In genomic region chr2:189673661-189674373, GRCh38 we compare ENCODE assay signal across 8 cellular contexts. TPM values are rescaled to one million over a fixed set of nuclear protein-coding genes. Genes with fewer than 3 reads are reported as not detected.
DNase-seq lines count a peak whose midpoint lies in the region; ATAC-seq and TF ChIP-seq lines count a peak whose summit lies in the region.

No MANE protein-coding gene starts in this region.

- H3K9me3 ChIP-seq in T-helper 17 cell (ENCODE audit: control insufficient read depth, low read length, poor library complexity, severe bottlenecking) (no peaks in the 10 kb centered on the region), gastrocnemius medialis (no peaks in the 10 kb centered on the region)

- peaks cover 38% of the 10 kb centered on the region for H3K36me3 Mint-ChIP-seq in T-helper 1 cell treated with Interleukin-12 subunit alpha and Interleukin-12 subunit beta and Interleukin-4 antibody, amounts not matched to agents 30 μg/mL and 1 μg/mL, for 36 hours (ENCODE audit: low read depth)
- peaks cover 7% of the 10 kb centered on the region for H3K36me3 Mint-ChIP-seq in T-helper 17 cell (ENCODE audit: low read depth)

- no peak for ATAC-seq in T-helper 17 cell
- peak; percentile 71 to 73 for ATAC-seq in gastrocnemius medialis
- no peak for ATAC-seq in GM21576 (IDR thresholded peaks at IDR 0.05; ENCODE audit: unreplicated experiment)
- ATAC-seq in HG03378 (IDR thresholded peaks at IDR 0.05; ENCODE audit: unreplicated experiment) = no peak

- peak overlapping the region; percentile 91 to 97 (median 94) for H3K27ac ChIP-seq in gastrocnemius medialis

- TF ChIP-seq POLR2A in gastrocnemius medialis (IDR thresholded peaks at IDR 0.05) = no peak

- peak overlapping the region; percentile 62 for H3K4me3 Mint-ChIP-seq in T-helper 1 cell treated with Interleukin-12 subunit alpha and Interleukin-12 subunit beta and Interleukin-4 antibody, amounts not matched to agents 30 μg/mL and 1 μg/mL, for 36 hours
- peak overlapping the region; percentile 93 for H3K4me3 Mint-ChIP-seq in T-helper 17 cell

- intact Hi-C loops in gastrocnemius medialis (cut with DNase I; ENCODE audit: low total_unique reads) = loop anchor here (1.0 kb wide), 2 partner anchors 13 to 24 kb away; partner anchors contain the start of gene ASNSD1

- peaks cover 13% of the 10 kb centered on the region for H3K9me3 Mint-ChIP-seq in T-helper 1 cell treated with Interleukin-12 subunit alpha and Interleukin-12 subunit beta and Interleukin-4 antibody, amounts not matched to agents 30 μg/mL and 1 μg/mL, for 36 hours

- peaks cover 24% of the 10 kb centered on the region for H3K4me1 Mint-ChIP-seq in T-helper 1 cell treated with Interleukin-12 subunit alpha and Interleukin-12 subunit beta and Interleukin-4 antibody, amounts not matched to agents 30 μg/mL and 1 μg/mL, for 36 hours (ENCODE audit: low read depth)
- peaks cover 26% of the 10 kb centered on the region for H3K4me1 Mint-ChIP-seq in T-helper 17 cell

- peak overlapping the region; percentile 63 to 83 (median 72) for H3K4me3 ChIP-seq in gastrocnemius medialis

- H3K27me3 ChIP-seq in gastrocnemius medialis = no peaks in the 10 kb centered on the region

- DNase-seq in T-helper 1 cell = no peak
- no peak for DNase-seq in T-helper 17 cell
- DNase-seq in foreskin melanocyte = peak; percentile 30
- DNase-seq in gastrocnemius medialis = no peak
- no peak for DNase-seq in GM13976 (ENCODE audit: low spot score)

- no peak for TF ChIP-seq CTCF in gastrocnemius medialis (IDR thresholded peaks at IDR 0.05 in 4 of 5, conservative IDR thresholded peaks at IDR 0.05 in 1 of 5)
- TF ChIP-seq CTCF in GM13976 (IDR thresholded peaks at IDR 0.05; ENCODE audit: borderline replicate concordance, control extremely low read depth, extremely low read depth, insufficient read depth, missing control alignments) = no peak

- H3K27me3 Mint-ChIP-seq in T-helper 1 cell treated with Interleukin-12 subunit alpha and Interleukin-12 subunit beta and Interleukin-4 antibody, amounts not matched to agents 30 μg/mL and 1 μg/mL, for 36 hours (ENCODE audit: low read depth) = no peaks in the 10 kb centered on the region
- H3K27me3 Mint-ChIP-seq in T-helper 17 cell = no peaks in the 10 kb centered on the region

- peak overlapping the region; percentile 55 for H3K27ac Mint-ChIP-seq in T-helper 1 cell treated with Interleukin-12 subunit alpha and Interleukin-12 subunit beta and Interleukin-4 antibody, amounts not matched to agents 30 μg/mL and 1 μg/mL, for 36 hours
- H3K27ac Mint-ChIP-seq in T-helper 17 cell = peak overlapping the region; percentile 97

- peaks cover 9 to 20% of the 10 kb centered on the region in 2 donors for H3K4me1 ChIP-seq in gastrocnemius medialis

- peaks cover 0 to 37% of the 10 kb centered on the region in 2 donors for H3K36me3 ChIP-seq in gastrocnemius medialis

- in situ Hi-C loops in gastrocnemius medialis (cut with MboI; ENCODE audit: low sequenced_read_pairs in 4 of 4) = loop anchor here in 1 of 4 donors (10.0 kb wide), 1 partner anchor 111 kb away; the partner anchor contains the start of genes ORMDL1 and PMS1
- in situ Hi-C loops in GM13976 (cut with MboI; ENCODE audit: low sequenced_read_pairs, unreplicated experiment) = loop anchor here (25.0 kb wide), 1 partner anchor 388 kb away; the partner anchor contains the start of gene MSTN

RNA-seq across cellular contexts. Expression of gene ANKAR, which starts 0.7 kb away (rescaled TPM):
- 10 to 100 TPM in 1 of 2 donors, 1 to 10 TPM in 1; 8.0 to 10.0 TPM for total RNA-seq in T-helper 17 cell
- total RNA-seq in gastrocnemius medialis = 10 to 100 TPM in 1 of 4 donors, 1 to 10 TPM in 3; 3.4 to 13.1 (median 5.9) TPM

RNA-seq across cellular contexts. Expression of gene ASNSD1, which starts 12.6 kb away (rescaled TPM):
- total RNA-seq in T-helper 17 cell = 10 to 100 TPM; 34.2 to 40.4 TPM
- total RNA-seq in gastrocnemius medialis = 100 to 1,000 TPM in 1 of 4 donors, 10 to 100 TPM in 3; 68.1 to 114 (median 87.3) TPM

Comparison
In these comparisons a context has a peak if more than half of its experiments do, and no peak if none do; other contexts are left out.
1. ATAC-seq: peak in gastrocnemius medialis (2 of 2); none in T-helper 17 cell (single experiment), GM21576 (single experiment) and HG03378 (single experiment).